Comparison of ENCODE assay signal across 18 cellular contexts in genomic region chr5:64947801-64948200, GRCh38.
"Had no signal": no experiment of that assay in that cellular context is flagged by ENCODE, and none has a peak within 500 bp of the region (broad histone marks: within the 10 kb centered on the region; RNA-seq: fewer than 3 reads in every experiment).

No MANE protein-coding gene starts in this region.

- H3K4me1 ChIP-seq: breast epithelium, SJSA1 had no signal

- H3K27me3 Mint-ChIP-seq: activated CD4-positive, alpha-beta T cell treated with anti-CD3 and anti-CD28 coated beads, Interleukin-2, amount 10 ng/mL, durations not matched to agents 24 days and 14 days; activated CD8-positive, alpha-beta T cell treated with anti-CD3 and anti-CD28 coated beads for 36 hours; activated naive CD8-positive, alpha-beta T cell treated with anti-CD3 and anti-CD28 coated beads for 36 hours; activated T-helper 17 cell treated with anti-CD3 and anti-CD28 coated beads, Interleukin-2, amount 50 U/mL, for 72 hours had no signal

- H3K36me3 ChIP-seq: breast epithelium, SJSA1 had no signal

- H3K4me1 Mint-ChIP-seq: activated CD4-positive, alpha-beta T cell treated with anti-CD3 and anti-CD28 coated beads, Interleukin-2, amount 10 ng/mL, durations not matched to agents 24 days and 14 days; activated naive CD8-positive, alpha-beta T cell treated with anti-CD3 and anti-CD28 coated beads for 36 hours; activated T-helper 17 cell treated with anti-CD3 and anti-CD28 coated beads, Interleukin-2, amount 50 U/mL, for 72 hours had no signal

- H3K9ac ChIP-seq: KMS-11 had no signal

- H3K9me3 ChIP-seq: breast epithelium, SJSA1 had no signal

- H3K27me3 ChIP-seq: breast epithelium, SJSA1 had no signal

- H3K9me3 Mint-ChIP-seq: activated CD4-positive, alpha-beta T cell treated with anti-CD3 and anti-CD28 coated beads, Interleukin-2, amount 10 ng/mL, durations not matched to agents 24 days and 14 days; activated CD8-positive, alpha-beta T cell treated with anti-CD3 and anti-CD28 coated beads for 36 hours; activated naive CD8-positive, alpha-beta T cell treated with anti-CD3 and anti-CD28 coated beads for 36 hours; activated T-cell treated with anti-CD3 and anti-CD28 coated beads, Interleukin-2, amount 50 U/mL, for 72 hours; activated T-helper 17 cell treated with anti-CD3 and anti-CD28 coated beads, Interleukin-2, amount 50 U/mL, for 72 hours had no signal

- H3K27ac ChIP-seq: breast epithelium, KMS-11, SJSA1 had no signal

- H3K4me3 Mint-ChIP-seq: activated CD4-positive, alpha-beta T cell treated with anti-CD3 and anti-CD28 coated beads, Interleukin-2, amount 10 ng/mL, durations not matched to agents 24 days and 14 days; activated CD8-positive, alpha-beta T cell treated with anti-CD3 and anti-CD28 coated beads for 36 hours; activated naive CD8-positive, alpha-beta T cell treated with anti-CD3 and anti-CD28 coated beads for 36 hours; activated T-cell treated with anti-CD3 and anti-CD28 coated beads, Interleukin-2, amount 50 U/mL, for 72 hours; activated T-helper 17 cell treated with anti-CD3 and anti-CD28 coated beads, Interleukin-2, amount 50 U/mL, for 72 hours had no signal

- H3K27ac Mint-ChIP-seq: activated CD4-positive, alpha-beta T cell treated with anti-CD3 and anti-CD28 coated beads, Interleukin-2, amount 10 ng/mL, durations not matched to agents 24 days and 14 days; activated CD8-positive, alpha-beta T cell treated with anti-CD3 and anti-CD28 coated beads for 36 hours; activated naive CD8-positive, alpha-beta T cell treated with anti-CD3 and anti-CD28 coated beads for 36 hours; activated T-cell treated with anti-CD3 and anti-CD28 coated beads, Interleukin-2, amount 50 U/mL, for 72 hours; activated T-helper 17 cell treated with anti-CD3 and anti-CD28 coated beads, Interleukin-2, amount 50 U/mL, for 72 hours had no signal

- H3K4me3 ChIP-seq: breast epithelium, SJSA1 had no signal

- H3K4me2 ChIP-seq: KMS-11 had no signal

- DNase-seq: activated CD4-positive, alpha-beta T cell treated with anti-CD3 and anti-CD28 coated beads, Interleukin-2, amount 10 ng/mL, durations not matched to agents 24 days and 14 days; activated CD4-positive, alpha-beta T cell treated with anti-CD3 and anti-CD28 coated beads, Interleukin-2, amount 50 U/mL, for 4 hours; activated CD8-positive, alpha-beta T cell treated with anti-CD3 and anti-CD28 coated beads for 36 hours; activated effector memory CD4-positive, alpha-beta T cell treated with anti-CD3 and anti-CD28 coated beads, Interleukin-2, amount 50 U/mL, for 16 hours; activated naive CD4-positive, alpha-beta T cell; activated naive CD4-positive, alpha-beta T cell treated with anti-CD3 and anti-CD28 coated beads, Interleukin-2, amount 50 U/mL, for 16 hours; activated naive CD8-positive, alpha-beta T cell treated with anti-CD3 and anti-CD28 coated beads for 36 hours; activated T-cell treated with anti-CD3 and anti-CD28 coated beads, Interleukin-2, amount 50 U/mL, for 1 hour; activated T-cell treated with anti-CD3 and anti-CD28 coated beads, Interleukin-2, amount 50 U/mL, for 72 hours; amniotic stem cell; aorta; NCI-H187; SW 1271; T1000 had no signal
